Comparison of ENCODE assay signal across 23 cellular contexts in the genomic region with DNA sequence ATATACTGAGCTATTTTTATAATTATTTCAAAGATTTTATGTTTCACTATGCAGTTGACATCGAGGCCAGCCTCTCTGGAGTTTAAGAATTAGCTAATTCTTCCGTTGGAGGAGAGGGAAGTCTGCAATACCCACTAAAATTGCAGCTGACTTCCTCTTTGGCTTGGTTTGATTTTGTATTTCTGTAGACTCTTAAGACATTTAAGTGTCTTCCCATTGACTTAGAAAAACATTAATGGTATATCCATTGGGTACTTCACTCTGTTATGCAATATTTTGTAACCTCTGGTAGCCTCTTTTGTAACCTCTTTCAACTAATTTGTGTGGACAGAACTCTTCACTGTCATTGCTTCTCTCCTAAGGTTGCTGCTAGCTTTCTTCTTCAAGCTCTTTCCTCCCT. TPM values are rescaled to one million over a fixed set of nuclear protein-coding genes. Genes with fewer than 3 reads are reported as not detected.
DNase-seq lines count a peak whose midpoint lies in the region; ATAC-seq, FAIRE-seq and TF ChIP-seq lines count a peak whose summit lies in the region.
"Had no signal": no experiment of that assay in that cellular context is flagged by ENCODE, and none has a peak within 500 bp of the region (broad histone marks: within the 10 kb centered on the region; RNA-seq: fewer than 3 reads in every experiment).

No MANE protein-coding gene starts in this region.

- WGBS in psoas muscle, 3 donors = 50 to 62% (median 58%) methylated on average over 2 of the region's 2 CpGs

- CTCF ChIA-PET in Caco-2 (lab: Charles Lee) = interaction anchor here (0.7 kb wide), 1 partner anchor 202 kb away, joined by 3 read pairs; no protein-coding TSS in a partner anchor

- TF ChIP-seq POLR2A in GM12891 (IDR thresholded peaks at IDR 0.05; ENCODE audit: low read depth, low read length) (no peak), NB4 (IDR thresholded peaks at IDR 0.05; ENCODE audit: extremely low read depth, insufficient read length) (no peak)

- TF ChIP-seq CTCF in NB4 (IDR thresholded peaks at IDR 0.05; ENCODE audit: low read depth, low read length) (no peak), psoas muscle (IDR thresholded peaks at IDR 0.05) (no peak), Caco-2 (IDR thresholded peaks at IDR 0.05; ENCODE audit: insufficient read depth in 1 of 2, low read depth in 1 of 2, low read length in 1 of 2, severe bottlenecking in 1 of 2, unreplicated experiment in 1 of 2) (no peak)

- no peaks in the 10 kb centered on the region for H3K4me1 ChIP-seq in psoas muscle
- H3K4me1 ChIP-seq in Caco-2 = peaks cover 13% of the 10 kb centered on the region

- no peaks in the 10 kb centered on the region for H3K27me3 Mint-ChIP-seq in dendritic cell treated with granulocyte-macrophage colony-stimulating factor and Interleukin-4, amounts not matched to agents 40 ng/mL and 50 ng/mL, for 4 days
- H3K27me3 Mint-ChIP-seq in Caco-2 (ENCODE audit: insufficient read depth, unreplicated experiment) = no peaks in the 10 kb centered on the region

- H3K9me3 ChIP-seq in psoas muscle (no peaks in the 10 kb centered on the region), Caco-2 (no peaks in the 10 kb centered on the region)

- peak overlapping the region; percentile 74 for H3K27ac Mint-ChIP-seq in dendritic cell treated with granulocyte-macrophage colony-stimulating factor and Interleukin-4, amounts not matched to agents 40 ng/mL and 50 ng/mL, for 4 days
- no peak overlapping the region for H3K27ac Mint-ChIP-seq in Caco-2 (ENCODE audit: unreplicated experiment)
- H3K27ac Mint-ChIP-seq: activated CD4-positive, alpha-beta T cell treated with anti-CD3 and anti-CD28 coated beads, Interleukin-2, amount 10 ng/mL, durations not matched to agents 24 days and 14 days; T-helper 2 cell treated with Interferon-gamma antibody and Interleukin-4, amounts not matched to agents 5 μg/mL and 100 μg/mL, for 36 hours had no signal

- ATAC-seq in psoas muscle (no peak), HG02798 (IDR thresholded peaks at IDR 0.05; ENCODE audit: poor library complexity, unreplicated experiment) (no peak)

- POLR2A ChIA-PET in Caco-2 (lab: Charles Lee) = no interaction called here

- H3K9me3 Mint-ChIP-seq in dendritic cell treated with granulocyte-macrophage colony-stimulating factor and Interleukin-4, amounts not matched to agents 40 ng/mL and 50 ng/mL, for 4 days = no peaks in the 10 kb centered on the region
- no peaks in the 10 kb centered on the region for H3K9me3 Mint-ChIP-seq in Caco-2 (ENCODE audit: unreplicated experiment)
- H3K9me3 Mint-ChIP-seq: T-helper 2 cell treated with Interferon-gamma antibody and Interleukin-4, amounts not matched to agents 5 μg/mL and 100 μg/mL, for 36 hours had no signal

- H3K4me3 ChIP-seq in NB4 (ENCODE audit: low read depth, low read length) (peak overlapping the region; percentile 14), psoas muscle (no peak overlapping the region), Caco-2 (ENCODE audit: low read depth, low read length) (no peak overlapping the region)
- H3K4me3 ChIP-seq: skin epidermis had no signal

- DNase-seq in GM12891 (ENCODE audit: insufficient read length, low spot score) = no peak
- peak; percentile 91 for DNase-seq in NB4 (ENCODE audit: low read depth)
- no peak for DNase-seq in psoas muscle
- DNase-seq in Caco-2 = no peak
- no peak for DNase-seq in T-helper 9 cell
- no peak for DNase-seq in NCI-H524 treated with DMSO at 0.1 percent for 48 hours (lab: John Stamatoyannopoulos, UW)
- DNase-seq: activated CD4-positive, alpha-beta T cell treated with anti-CD3 and anti-CD28 coated beads, Interleukin-2, amount 10 ng/mL, durations not matched to agents 24 days and 14 days; activated CD8-positive, alpha-beta memory T cell treated with anti-CD3 and anti-CD28 coated beads, Interleukin-2, amount 50 U/mL, for 48 hours; activated gamma-delta T cell treated with Interleukin-2 at 50 U/mL for 16 hours; amygdala; IMR-90; left colon; NCI-H1105; SHP77; stimulated activated CD4-positive, alpha-beta T cell treated with anti-CD3 and anti-CD28 coated beads, Interleukin-4, amount 100 ng/mL, for 24 hours had no signal

- peaks cover 0 to 2% (median 0%) of the 10 kb centered on the region in 3 donors for H3K27me3 ChIP-seq in psoas muscle (ENCODE audit: insufficient read depth in 3 of 3, low read length in 2 of 3)
- H3K27me3 ChIP-seq in Caco-2 (replicated peaks; ENCODE audit: control insufficient read depth, insufficient read depth, low read length) = no peaks in the 10 kb centered on the region

- no peak overlapping the region for H3K4me3 Mint-ChIP-seq in dendritic cell treated with granulocyte-macrophage colony-stimulating factor and Interleukin-4, amounts not matched to agents 40 ng/mL and 50 ng/mL, for 4 days
- H3K4me3 Mint-ChIP-seq in Caco-2 (ENCODE audit: unreplicated experiment) = no peak overlapping the region
- H3K4me3 Mint-ChIP-seq: activated CD4-positive, alpha-beta T cell treated with anti-CD3 and anti-CD28 coated beads, Interleukin-2, amount 10 ng/mL, durations not matched to agents 24 days and 14 days; T-helper 2 cell treated with Interferon-gamma antibody and Interleukin-4, amounts not matched to agents 5 μg/mL and 100 μg/mL, for 36 hours had no signal

- H3K36me3 Mint-ChIP-seq in dendritic cell treated with granulocyte-macrophage colony-stimulating factor and Interleukin-4, amounts not matched to agents 40 ng/mL and 50 ng/mL, for 4 days (ENCODE audit: low read depth) = no peaks in the 10 kb centered on the region
- H3K36me3 Mint-ChIP-seq in Caco-2 (ENCODE audit: insufficient read depth, unreplicated experiment) = no peaks in the 10 kb centered on the region

- peaks cover 62% of the 10 kb centered on the region for H3K4me1 Mint-ChIP-seq in dendritic cell treated with granulocyte-macrophage colony-stimulating factor and Interleukin-4, amounts not matched to agents 40 ng/mL and 50 ng/mL, for 4 days (ENCODE audit: low read depth)
- H3K4me1 Mint-ChIP-seq in Caco-2 (ENCODE audit: low read depth, unreplicated experiment) = peaks cover 7% of the 10 kb centered on the region

- intact Hi-C loops in dendritic cell treated with granulocyte-macrophage colony-stimulating factor and Interleukin-4, amounts not matched to agents 40 ng/mL and 50 ng/mL, for 4 days (cut with micrococcal nuclease) = no loop called here
- intact Hi-C loops in psoas muscle (cut with DNase I) = no loop called here
- intact Hi-C loops in Caco-2 (cut with micrococcal nuclease; ENCODE audit: unreplicated experiment) = no loop called here

- H3K36me3 ChIP-seq in psoas muscle (ENCODE audit: insufficient read depth in 1 of 2, low read depth in 1 of 2) (no peaks in the 10 kb centered on the region), Caco-2 (ENCODE audit: control insufficient read depth, insufficient read depth, low read length) (no peaks in the 10 kb centered on the region)

- BruUV-seq in Caco-2 (replicated peaks; lab: Mats Ljungman, UMichigan) = no TSS peak

- H3K27ac ChIP-seq in psoas muscle = peak overlapping the region; percentile 7

- no peak for FAIRE-seq in GM12891 (lab: Jason Lieb, UNC)
- FAIRE-seq: endometrium had no signal

TF ChIP-seq in GM12891, 5 proteins besides CTCF, POLR2A, EP300 and RAD21:
- TF ChIP-seq SPI1 (IDR thresholded peaks at IDR 0.05; ENCODE audit: low read depth, low read length) (peak; percentile 30; the same call in 1 of the 2 replicates), POU2F2 (IDR thresholded peaks at IDR 0.05; ENCODE audit: low read depth, low read length) (no peak)

RNA-seq across cellular contexts. Expression of gene ANKRD22, which starts 1.5 kb away (rescaled TPM):
- 0.39 TPM for polyA plus RNA-seq in GM12891 (2012; ENCODE audit: low read depth, missing spikeins)
- not detected for total RNA-seq in psoas muscle
- polyA plus RNA-seq in psoas muscle = under 1 TPM in 2 of 3 donors, not detected in 1; 0.01 to 0.05 TPM
- total RNA-seq in Caco-2 (2022) = not detected in 2 replicates
- total RNA-seq: activated CD4-positive, alpha-beta T cell treated with anti-CD3 and anti-CD28 coated beads, Interleukin-2, amount 10 ng/mL, durations not matched to agents 24 days and 14 days; cerebellum; IMR-90; osteocyte had no signal
- polyA plus RNA-seq: IMR-90 had no signal

RNA-seq across cellular contexts. Expression of gene STAMBPL1, which starts 26.9 kb away (rescaled TPM):
- polyA plus RNA-seq in GM12891 (2012; ENCODE audit: low read depth, missing spikeins) = 14.6 TPM
- total RNA-seq in psoas muscle = 1 to 10 TPM in 3 of 4 donors, under 1 TPM in 1; 0.90 to 1.4 (median 1.0) TPM
- polyA plus RNA-seq in psoas muscle = under 1 TPM; 0.23 to 0.92 (median 0.51) TPM
- 0.42 and 0.54 TPM in 2 replicates for total RNA-seq in Caco-2 (2022)

RNA-seq across cellular contexts. Expression of gene LIPM, which starts 50.6 kb away (rescaled TPM):
- polyA plus RNA-seq in GM12891 (2012; ENCODE audit: low read depth, missing spikeins) = not detected
- not detected for total RNA-seq in psoas muscle
- not detected for polyA plus RNA-seq in psoas muscle
- total RNA-seq in Caco-2 (2022) = not detected in 2 replicates
- total RNA-seq: activated CD4-positive, alpha-beta T cell treated with anti-CD3 and anti-CD28 coated beads, Interleukin-2, amount 10 ng/mL, durations not matched to agents 24 days and 14 days; cerebellum; IMR-90; left colon; myocyte; osteocyte had no signal
- polyA plus RNA-seq: IMR-90 had no signal
